ENCODE assay signal across 8 cellular contexts in the genomic region with DNA sequence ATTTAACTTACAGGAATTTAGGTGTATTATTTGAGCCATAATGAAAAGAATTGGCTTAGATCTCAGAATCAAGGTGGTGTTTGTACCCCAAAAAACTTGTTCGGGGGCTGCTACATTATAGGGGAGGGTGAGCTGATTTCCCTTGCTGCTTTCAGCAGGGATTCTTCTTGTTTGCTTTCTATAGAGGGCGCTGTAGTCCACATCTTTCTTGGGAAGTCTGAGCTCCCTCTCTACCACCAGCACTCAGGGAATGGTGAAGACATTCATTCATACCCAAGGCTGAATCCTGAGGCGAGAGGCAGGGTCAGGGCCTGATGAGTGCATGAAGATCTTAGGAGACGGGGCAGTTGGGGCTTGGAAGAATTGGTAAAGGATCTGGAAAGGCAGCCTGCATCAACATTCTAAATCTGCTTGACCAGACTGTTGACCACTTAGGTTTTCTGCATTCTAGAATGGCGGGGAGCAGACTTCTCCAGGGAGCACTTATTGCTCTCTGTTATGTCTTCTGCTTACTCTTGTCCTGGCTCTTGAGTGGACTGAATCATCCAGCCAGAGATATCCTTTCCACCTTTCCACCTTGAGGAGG. TPM values are rescaled to one million over a fixed set of nuclear protein-coding genes. Genes with fewer than 3 reads are reported as not detected.
DNase-seq lines count a peak whose midpoint lies in the region; ATAC-seq and TF ChIP-seq lines count a peak whose summit lies in the region.

No MANE protein-coding gene starts in this region.

- ATAC-seq in HG02588 (IDR thresholded peaks at IDR 0.05; ENCODE audit: unreplicated experiment): no peak

- H4K20me1 ChIP-seq in osteoblast (ENCODE audit: insufficient read depth, low read length): no peaks in the 10 kb centered on the region

- H3K4me1 Mint-ChIP-seq in activated naive CD4-positive, alpha-beta T cell treated with anti-CD3 and anti-CD28 coated beads for 36 hours (ENCODE audit: low read depth): no peaks in the 10 kb centered on the region
- no peaks in the 10 kb centered on the region for H3K4me1 Mint-ChIP-seq in activated CD4-positive, alpha-beta memory T cell treated with anti-CD3 and anti-CD28 coated beads, Interleukin-2, amount 10 ng/mL, durations not matched to agents 7 days and 5 days

- intact Hi-C loops in activated naive CD4-positive, alpha-beta T cell treated with anti-CD3 and anti-CD28 coated beads for 36 hours (cut with micrococcal nuclease): loop anchor here (5.0 kb wide), 1 partner anchor 815 kb away; no protein-coding TSS in a partner anchor
- intact Hi-C loops in ovary (cut with DNase I): no loop called here

- CTCF ChIA-PET in activated naive CD4-positive, alpha-beta T cell treated with anti-CD3 and anti-CD28 coated beads for 36 hours (lab: Charles Lee): interaction anchor here (0.9 to 1.1 kb wide), 4 partner anchors 9 to 38 kb away, joined by 3 to 4 read pairs (median 4); a partner anchor contains a TSS
- CTCF ChIA-PET in activated CD4-positive, alpha-beta memory T cell treated with anti-CD3 and anti-CD28 coated beads, Interleukin-2, amount 10 ng/mL, durations not matched to agents 7 days and 5 days (lab: Charles Lee): interaction anchor here (1.6 kb wide), 1 partner anchor 19 kb away, joined by 3 read pairs; no protein-coding TSS in a partner anchor

- no peaks in the 10 kb centered on the region for H3K79me2 ChIP-seq in osteoblast (ENCODE audit: insufficient read depth, low read length)

- H3K27ac Mint-ChIP-seq in activated naive CD4-positive, alpha-beta T cell treated with anti-CD3 and anti-CD28 coated beads for 36 hours: no peak overlapping the region
- H3K27ac Mint-ChIP-seq in activated CD4-positive, alpha-beta memory T cell treated with anti-CD3 and anti-CD28 coated beads, Interleukin-2, amount 10 ng/mL, durations not matched to agents 7 days and 5 days: no peak overlapping the region

- no peaks in the 10 kb centered on the region for H3K9me3 ChIP-seq in osteoblast (ENCODE audit: low read depth, low read length)
- no peaks in the 10 kb centered on the region for H3K9me3 ChIP-seq in ovary

- POLR2A ChIA-PET in activated CD4-positive, alpha-beta memory T cell treated with anti-CD3 and anti-CD28 coated beads, Interleukin-2, amount 10 ng/mL, durations not matched to agents 7 days and 5 days (lab: Charles Lee): no interaction called here

- H3K4me3 Mint-ChIP-seq in activated naive CD4-positive, alpha-beta T cell treated with anti-CD3 and anti-CD28 coated beads for 36 hours: no peak overlapping the region
- H3K4me3 Mint-ChIP-seq in activated CD4-positive, alpha-beta memory T cell treated with anti-CD3 and anti-CD28 coated beads, Interleukin-2, amount 10 ng/mL, durations not matched to agents 7 days and 5 days: no peak overlapping the region

- 54 to 57% (median 57%) methylated on average over 5 of the region's 5 CpGs for WGBS in ovary, 3 donors

- H3K4me1 ChIP-seq in osteoblast (ENCODE audit: insufficient read depth, low read length) (no peaks in the 10 kb centered on the region), ovary (ENCODE audit: insufficient read depth) (no peaks in the 10 kb centered on the region)

- TF ChIP-seq EP300 in ovary (IDR thresholded peaks at IDR 0.05): no peak

- TF ChIP-seq POLR2A in ovary (IDR thresholded peaks at IDR 0.05): no peak

- H3K36me3 ChIP-seq in osteoblast (ENCODE audit: insufficient read depth, low read length) (no peaks in the 10 kb centered on the region), ovary (no peaks in the 10 kb centered on the region)

- peaks cover 10% of the 10 kb centered on the region for H3K27me3 ChIP-seq in osteoblast (ENCODE audit: insufficient read depth, low read length)
- H3K27me3 ChIP-seq in ovary: no peaks in the 10 kb centered on the region

- no peak overlapping the region for H3K4me3 ChIP-seq in osteoblast (ENCODE audit: insufficient read depth, low read length)
- H3K4me3 ChIP-seq in ovary: no peak overlapping the region

- peak; percentile 73 for TF ChIP-seq CTCF in osteoblast (IDR thresholded peaks at IDR 0.05; ENCODE audit: extremely low read depth, low read depth, low read length)
- TF ChIP-seq CTCF in ovary (IDR thresholded peaks at IDR 0.05): no peak

- peak; percentile 13 for DNase-seq in activated naive CD4-positive, alpha-beta T cell treated with anti-CD3 and anti-CD28 coated beads for 36 hours
- no peak for DNase-seq in activated naive CD4-positive, alpha-beta T cell treated with Interleukin-2 at 50 U/mL for 16 hours
- DNase-seq in NCI-H748 (lab: John Stamatoyannopoulos, UW; ENCODE audit: unreplicated experiment) (peak; percentile 56), dermis blood vessel endothelial cell (peak; percentile 64), osteoblast (ENCODE audit: insufficient read length, low spot score, missing footprints) (peak; percentile 93), ovary (no peak)
- DNase-seq in activated CD4-positive, alpha-beta memory T cell treated with anti-CD3 and anti-CD28 coated beads, Interleukin-2, amount 10 ng/mL, durations not matched to agents 7 days and 5 days: no peak

- H3K9me3 Mint-ChIP-seq in activated naive CD4-positive, alpha-beta T cell treated with anti-CD3 and anti-CD28 coated beads for 36 hours: no peaks in the 10 kb centered on the region
- H3K9me3 Mint-ChIP-seq in activated CD4-positive, alpha-beta memory T cell treated with anti-CD3 and anti-CD28 coated beads, Interleukin-2, amount 10 ng/mL, durations not matched to agents 7 days and 5 days: no peaks in the 10 kb centered on the region

- H2AFZ ChIP-seq in osteoblast (ENCODE audit: low read length): no peak overlapping the region

- H3K36me3 Mint-ChIP-seq in activated naive CD4-positive, alpha-beta T cell treated with anti-CD3 and anti-CD28 coated beads for 36 hours (ENCODE audit: low read depth): no peaks in the 10 kb centered on the region
- no peaks in the 10 kb centered on the region for H3K36me3 Mint-ChIP-seq in activated CD4-positive, alpha-beta memory T cell treated with anti-CD3 and anti-CD28 coated beads, Interleukin-2, amount 10 ng/mL, durations not matched to agents 7 days and 5 days (ENCODE audit: low read depth)

- H3K27ac ChIP-seq in osteoblast (ENCODE audit: low read depth, low read length) (no peak overlapping the region), ovary (no peak overlapping the region)

- no peak overlapping the region for H3K4me2 ChIP-seq in osteoblast (ENCODE audit: insufficient read depth, low read length)

- H3K27me3 Mint-ChIP-seq in activated naive CD4-positive, alpha-beta T cell treated with anti-CD3 and anti-CD28 coated beads for 36 hours (ENCODE audit: low read depth): no peaks in the 10 kb centered on the region
- H3K27me3 Mint-ChIP-seq in activated CD4-positive, alpha-beta memory T cell treated with anti-CD3 and anti-CD28 coated beads, Interleukin-2, amount 10 ng/mL, durations not matched to agents 7 days and 5 days: peaks cover 7% of the 10 kb centered on the region

RNA-seq across cellular contexts. Expression of a gene that starts 18.9 kb away (rescaled TPM):
- total RNA-seq in activated naive CD4-positive, alpha-beta T cell treated with anti-CD3 and anti-CD28 coated beads for 36 hours: not detected
- total RNA-seq in dermis blood vessel endothelial cell (not detected in 2 replicates), osteoblast (not detected in 2 replicates), ovary (not detected)
- not detected for polyA plus RNA-seq in ovary
- total RNA-seq in activated CD4-positive, alpha-beta memory T cell treated with anti-CD3 and anti-CD28 coated beads, Interleukin-2, amount 10 ng/mL, durations not matched to agents 7 days and 5 days: not detected

RNA-seq across cellular contexts. Expression of a gene that starts 23.8 kb away (rescaled TPM):
- under 1 TPM; 0.12 to 0.17 TPM for total RNA-seq in activated naive CD4-positive, alpha-beta T cell treated with anti-CD3 and anti-CD28 coated beads for 36 hours
- total RNA-seq in dermis blood vessel endothelial cell (0.34 and 1.1 TPM in 2 replicates), osteoblast (under 0.01 and 0.29 TPM in 2 replicates), ovary (1 to 10 TPM in 6 of 7 donors, under 1 TPM in 1; 0.36 to 8.4 (median 1.3) TPM)
- polyA plus RNA-seq in ovary: 1 to 10 TPM; 1.5 to 3.4 TPM
- total RNA-seq in activated CD4-positive, alpha-beta memory T cell treated with anti-CD3 and anti-CD28 coated beads, Interleukin-2, amount 10 ng/mL, durations not matched to agents 7 days and 5 days: not detected

RNA-seq across cellular contexts. Expression of a gene that starts 54.2 kb away (rescaled TPM):
- not detected for total RNA-seq in activated naive CD4-positive, alpha-beta T cell treated with anti-CD3 and anti-CD28 coated beads for 36 hours
- 0.05 TPM in 1 of 2 replicates, not detected in the other for total RNA-seq in dermis blood vessel endothelial cell
- not detected in 2 replicates for total RNA-seq in osteoblast
- under 1 TPM in 2 of 7 donors, not detected in 5; 0.10 to 0.12 TPM for total RNA-seq in ovary
- under 1 TPM in 1 of 2 donors, not detected in 1; 0.40 TPM for polyA plus RNA-seq in ovary
- not detected for total RNA-seq in activated CD4-positive, alpha-beta memory T cell treated with anti-CD3 and anti-CD28 coated beads, Interleukin-2, amount 10 ng/mL, durations not matched to agents 7 days and 5 days

Comparison
In these comparisons a context has a peak if more than half of its experiments do, and no peak if none do; other contexts are left out.
1. DNase-seq: peak in activated naive CD4-positive, alpha-beta T cell treated with anti-CD3 and anti-CD28 coated beads for 36 hours (single experiment), NCI-H748 (single experiment), dermis blood vessel endothelial cell (single experiment) and osteoblast (single experiment); none in activated naive CD4-positive, alpha-beta T cell treated with Interleukin-2 at 50 U/mL for 16 hours (single experiment), ovary (0 of 5) and activated CD4-positive, alpha-beta memory T cell treated with anti-CD3 and anti-CD28 coated beads, Interleukin-2, amount 10 ng/mL, durations not matched to agents 7 days and 5 days (single experiment).